Comparison of ENCODE assay signal across 14 cellular contexts in the genomic region with DNA sequence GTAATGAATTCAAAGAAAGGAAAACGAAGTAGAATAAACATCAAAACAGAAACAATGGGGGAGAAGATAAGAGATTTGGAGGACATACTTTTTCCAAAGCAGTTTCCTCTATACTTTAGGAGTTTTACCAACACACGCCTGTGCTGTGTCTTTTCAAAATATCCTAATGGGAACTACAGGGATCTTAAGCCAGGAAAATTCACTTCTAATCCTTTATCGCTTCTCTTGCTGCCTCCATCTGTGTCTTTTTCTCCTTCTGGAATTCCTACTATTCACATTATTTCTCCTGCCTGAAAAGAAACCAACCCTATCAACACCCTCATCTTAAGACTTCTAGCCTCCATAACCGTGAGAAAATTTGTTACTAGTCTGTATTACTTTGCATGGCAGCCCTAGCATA. TPM values are rescaled to one million over a fixed set of nuclear protein-coding genes. Genes with fewer than 3 reads are reported as not detected.
DNase-seq lines count a peak whose midpoint lies in the region; ATAC-seq and TF ChIP-seq lines count a peak whose summit lies in the region.
"Had no signal": no experiment of that assay in that cellular context is flagged by ENCODE, and none has a peak within 500 bp of the region (broad histone marks: within the 10 kb centered on the region; RNA-seq: fewer than 3 reads in every experiment).

No MANE protein-coding gene starts in this region.

- H3K27ac Mint-ChIP-seq in CD8-positive, alpha-beta memory T cell = peak overlapping the region; percentile 11 to 99 (median 94)
- peak overlapping the region; percentile 88 to 92 for H3K27ac Mint-ChIP-seq in natural killer cell treated with Interleukin-12 subunit alpha and Interleukin-12 subunit beta and Interleukin-15 and Interleukin-18, amount 100 ng/mL, for 72 hours

- peak overlapping the region; percentile 20 for H3K27ac ChIP-seq in CD8-positive, alpha-beta memory T cell (ENCODE audit: low read depth, low read length)
- H3K27ac ChIP-seq in KMS-11 = no peak overlapping the region

- H3K27me3 Mint-ChIP-seq in CD8-positive, alpha-beta memory T cell = no peaks in the 10 kb centered on the region
- H3K27me3 Mint-ChIP-seq in natural killer cell treated with Interleukin-12 subunit alpha and Interleukin-12 subunit beta and Interleukin-15 and Interleukin-18, amount 100 ng/mL, for 72 hours = no peaks in the 10 kb centered on the region

- no peak overlapping the region for H2AFZ ChIP-seq in KMS-11 (ENCODE audit: low read depth)

- H3K4me1 Mint-ChIP-seq in CD8-positive, alpha-beta memory T cell = peaks cover 75 to 87% (median 76%) of the 10 kb centered on the region in 3 donors
- H3K4me1 Mint-ChIP-seq in natural killer cell treated with Interleukin-12 subunit alpha and Interleukin-12 subunit beta and Interleukin-15 and Interleukin-18, amount 100 ng/mL, for 72 hours (ENCODE audit: low read depth in 2 of 2) = peaks cover 47 to 66% of the 10 kb centered on the region in 2 donors

- H3K9me3 ChIP-seq in CD8-positive, alpha-beta memory T cell (ENCODE audit: low read length) = no peaks in the 10 kb centered on the region
- H3K9me3 ChIP-seq: heart left ventricle had no signal

- CTCF ChIA-PET in CD8-positive, alpha-beta memory T cell (lab: Charles Lee) = no interaction called here

- peaks cover 83% of the 10 kb centered on the region for H3K4me1 ChIP-seq in CD8-positive, alpha-beta memory T cell (ENCODE audit: insufficient read depth, low read length)
- H3K4me1 ChIP-seq in KMS-11 (ENCODE audit: low read depth, poor library complexity, severe bottlenecking) = peaks cover 43% of the 10 kb centered on the region

- POLR2A ChIA-PET in CD8-positive, alpha-beta memory T cell (lab: Charles Lee) = interaction anchor here (0.5 to 1.5 kb wide), 2 partner anchors 14 to 34 kb away, joined by 4 to 8 read pairs; a partner anchor contains a TSS

- peaks cover 99% of the 10 kb centered on the region for H3K79me2 ChIP-seq in KMS-11 (ENCODE audit: insufficient read depth, low read depth)

- no peaks in the 10 kb centered on the region for H3K9me3 Mint-ChIP-seq in CD8-positive, alpha-beta memory T cell
- H3K9me3 Mint-ChIP-seq in natural killer cell treated with Interleukin-12 subunit alpha and Interleukin-12 subunit beta and Interleukin-15 and Interleukin-18, amount 100 ng/mL, for 72 hours = no peaks in the 10 kb centered on the region

- no peak for ATAC-seq in natural killer cell treated with Interleukin-12 subunit alpha and Interleukin-12 subunit beta and Interleukin-15 and Interleukin-18, amount 100 ng/mL, for 72 hours
- ATAC-seq in GM18909 (IDR thresholded peaks at IDR 0.05; ENCODE audit: poor library complexity, unreplicated experiment) (no peak), GM18517 (IDR thresholded peaks at IDR 0.05; ENCODE audit: unreplicated experiment) (no peak)
- ATAC-seq: heart left ventricle had no signal

- no peaks in the 10 kb centered on the region for H3K27me3 ChIP-seq in CD8-positive, alpha-beta memory T cell (ENCODE audit: insufficient read depth, low read length, poor library complexity, severe bottlenecking)
- H3K27me3 ChIP-seq in KMS-11 (ENCODE audit: insufficient read depth, low read depth) = no peaks in the 10 kb centered on the region
- H3K27me3 ChIP-seq: heart left ventricle had no signal

- DNase-seq in CD8-positive, alpha-beta memory T cell = no peak
- DNase-seq in amniotic epithelial cell (ENCODE audit: low read depth) (peak; percentile 28), NCI-H526 treated with DMSO at 0.1 percent for 48 hours (lab: John Stamatoyannopoulos, UW) (no peak)
- DNase-seq in natural killer cell treated with Interleukin-12 subunit alpha and Interleukin-12 subunit beta and Interleukin-15 and Interleukin-18, amount 100 ng/mL, for 72 hours (ENCODE audit: low spot score) = no peak
- DNase-seq: heart left ventricle, Kasumi-1 had no signal

- peaks cover 0 to 41% (median 10%) of the 10 kb centered on the region in 3 donors for H3K36me3 Mint-ChIP-seq in CD8-positive, alpha-beta memory T cell
- peaks cover 35% of the 10 kb centered on the region for H3K36me3 Mint-ChIP-seq in natural killer cell treated with Interleukin-12 subunit alpha and Interleukin-12 subunit beta and Interleukin-15 and Interleukin-18, amount 100 ng/mL, for 72 hours

- no peak overlapping the region for H3K4me3 ChIP-seq in CD8-positive, alpha-beta memory T cell (ENCODE audit: low read length)
- no peak overlapping the region for H3K4me3 ChIP-seq in KMS-11 (IDR thresholded peaks at IDR 0.05; ENCODE audit: insufficient read depth, low read depth, low read length)

- no peaks in the 10 kb centered on the region for H3K36me3 ChIP-seq in CD8-positive, alpha-beta memory T cell (ENCODE audit: insufficient read depth, low read length)
- H3K36me3 ChIP-seq in KMS-11 (ENCODE audit: insufficient read depth) = 0 out of 2 replicates have a peak, but pooled peaks cover 5% of the 10 kb centered on the region

- H3K4me2 ChIP-seq in KMS-11 = peak overlapping the region; percentile 3; the same call in 1 of the 2 replicates

- H4K20me1 ChIP-seq in KMS-11 (ENCODE audit: insufficient read depth) = peaks cover 58% of the 10 kb centered on the region

- H3K9ac ChIP-seq in KMS-11 = no peak overlapping the region

- peak overlapping the region; percentile 82 to 100 (median 90) for H3K4me3 Mint-ChIP-seq in CD8-positive, alpha-beta memory T cell
- H3K4me3 Mint-ChIP-seq in natural killer cell treated with Interleukin-12 subunit alpha and Interleukin-12 subunit beta and Interleukin-15 and Interleukin-18, amount 100 ng/mL, for 72 hours = peak overlapping the region; percentile 94

- no peak for TF ChIP-seq CTCF in KMS-11 (conservative IDR thresholded peaks at IDR 0.05; ENCODE audit: low read depth, low read length)

RNA-seq across cellular contexts. Expression of a gene that starts 6.8 kb away (rescaled TPM):
- 100 to 1,000 TPM; 562 to 566 TPM for total RNA-seq in CD8-positive, alpha-beta memory T cell
- polyA plus RNA-seq in CD8-positive, alpha-beta memory T cell = 261 TPM
- 100 to 1,000 TPM; 340 to 514 TPM for total RNA-seq in natural killer cell treated with Interleukin-12 subunit alpha and Interleukin-12 subunit beta and Interleukin-15 and Interleukin-18, amount 100 ng/mL, for 72 hours

RNA-seq across cellular contexts. Expression of a gene that starts 30.7 kb away (rescaled TPM):
- total RNA-seq in CD8-positive, alpha-beta memory T cell = not detected
- not detected for polyA plus RNA-seq in CD8-positive, alpha-beta memory T cell
- not detected for total RNA-seq in natural killer cell treated with Interleukin-12 subunit alpha and Interleukin-12 subunit beta and Interleukin-15 and Interleukin-18, amount 100 ng/mL, for 72 hours
- total RNA-seq: Daoy; dermis microvascular lymphatic vessel endothelial cell; heart left ventricle; mesenteric fat pad; skeletal muscle tissue; T-helper 1 cell treated with Interleukin-12 subunit alpha and Interleukin-12 subunit beta and Interleukin-4 antibody, amounts not matched to agents 30 ng/mL and 1 ng/mL, for 36 hours had no signal

RNA-seq across cellular contexts. Expression of a gene that starts 34.7 kb away (rescaled TPM):
- 1 to 10 TPM; 1.5 to 4.2 TPM for total RNA-seq in CD8-positive, alpha-beta memory T cell
- 7.9 TPM for polyA plus RNA-seq in CD8-positive, alpha-beta memory T cell
- 1 to 10 TPM; 3.5 to 5.7 TPM for total RNA-seq in natural killer cell treated with Interleukin-12 subunit alpha and Interleukin-12 subunit beta and Interleukin-15 and Interleukin-18, amount 100 ng/mL, for 72 hours
